In the genomic region with DNA sequence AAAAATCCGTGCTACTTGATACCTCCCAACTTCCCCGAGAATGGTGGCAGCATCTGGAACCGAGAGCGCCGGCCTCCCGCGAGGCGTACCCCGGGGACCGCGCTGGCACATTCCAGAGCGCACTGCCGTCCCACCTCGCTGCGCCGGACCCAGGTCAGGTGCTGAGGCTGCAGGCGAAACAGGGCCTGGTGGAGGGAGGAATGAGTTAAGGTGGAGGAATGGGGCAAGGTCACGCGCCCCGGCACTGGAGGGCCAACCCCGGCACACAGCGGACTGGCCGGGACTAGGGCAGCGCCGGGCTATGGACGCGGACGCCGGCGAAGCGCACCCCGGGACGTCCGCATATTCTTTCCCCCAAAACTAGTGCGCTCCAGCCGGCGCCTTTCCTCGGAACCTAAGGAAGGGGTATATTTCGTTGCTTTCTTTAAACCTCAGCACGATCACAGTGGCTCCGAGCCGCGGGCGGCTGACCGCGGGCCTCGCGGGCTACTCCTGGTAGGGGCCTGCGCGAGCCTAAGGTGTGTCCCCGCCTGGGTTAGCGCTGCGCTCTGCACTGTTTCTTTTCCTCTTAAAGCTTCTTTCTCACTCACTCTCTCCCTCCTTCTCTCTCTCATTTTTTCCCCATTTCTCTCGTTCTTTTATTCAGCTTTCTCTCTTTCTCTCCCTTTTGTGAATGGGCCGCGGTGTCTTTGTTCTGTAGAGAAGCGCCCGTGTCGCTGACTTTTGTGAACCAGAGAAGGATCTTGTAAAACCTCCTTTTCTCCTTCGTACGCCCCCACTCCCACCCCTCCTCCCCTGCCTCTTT, we compare ENCODE assay signal across 9 cellular contexts. TPM values are rescaled to one million over a fixed set of nuclear protein-coding genes. Genes with fewer than 3 reads are reported as not detected.
DNase-seq lines count a peak whose midpoint lies in the region; ATAC-seq lines count a peak whose summit lies in the region.
"Had no signal": no experiment of that assay in that cellular context is flagged by ENCODE, and none has a peak within 500 bp of the region (broad histone marks: within the 10 kb centered on the region; RNA-seq: fewer than 3 reads in every experiment).

No MANE protein-coding gene starts in this region.

- no peak for ATAC-seq in activated T-cell treated with anti-CD3 and anti-CD28 coated beads, Interleukin-2, amount 50 U/mL, for 4 hours
- no peak for ATAC-seq in stimulated activated naive B cell treated with anti-CD40 and anti-IgM and Interleukin-4, amounts not matched to agents 10 μg/mL and 1 μg/mL and 100 μg/mL, for 72 hours (replicated peaks)
- no peak for ATAC-seq in HG03520 (IDR thresholded peaks at IDR 0.05; ENCODE audit: unreplicated experiment)
- ATAC-seq in HG02763 (IDR thresholded peaks at IDR 0.05; ENCODE audit: unreplicated experiment), result no peak

- peaks cover 16% of the 10 kb centered on the region for H3K36me3 Mint-ChIP-seq in activated T-cell treated with anti-CD3 and anti-CD28 coated beads, Interleukin-2, amount 50 U/mL, for 4 hours (ENCODE audit: insufficient read depth)
- no peaks in the 10 kb centered on the region for H3K36me3 Mint-ChIP-seq in activated CD4-positive, alpha-beta memory T cell treated with anti-CD3 and anti-CD28 coated beads, Interleukin-2, amount 10 ng/mL, durations not matched to agents 7 days and 5 days (ENCODE audit: low read depth)
- peaks cover 17 to 25% of the 10 kb centered on the region in 2 donors for H3K36me3 Mint-ChIP-seq in stimulated activated naive B cell treated with anti-CD40 and anti-IgM and Interleukin-4, amounts not matched to agents 10 μg/mL and 1 μg/mL and 100 μg/mL, for 72 hours

- peak overlapping the region; percentile 74 for H3K4me3 ChIP-seq in iPS-18c (ENCODE audit: insufficient read depth, low read depth, low read length)

- H3K4me1 Mint-ChIP-seq in activated T-cell treated with anti-CD3 and anti-CD28 coated beads, Interleukin-2, amount 50 U/mL, for 4 hours (ENCODE audit: low read depth), result peaks cover 54% of the 10 kb centered on the region
- peaks cover 43% of the 10 kb centered on the region for H3K4me1 Mint-ChIP-seq in activated CD4-positive, alpha-beta memory T cell treated with anti-CD3 and anti-CD28 coated beads, Interleukin-2, amount 10 ng/mL, durations not matched to agents 7 days and 5 days
- H3K4me1 Mint-ChIP-seq in stimulated activated naive B cell treated with anti-CD40 and anti-IgM and Interleukin-4, amounts not matched to agents 10 μg/mL and 1 μg/mL and 100 μg/mL, for 72 hours, result peaks cover 39 to 59% of the 10 kb centered on the region in 2 donors

- peak overlapping the region; percentile 29 for H3K27ac Mint-ChIP-seq in activated CD4-positive, alpha-beta memory T cell treated with anti-CD3 and anti-CD28 coated beads, Interleukin-2, amount 10 ng/mL, durations not matched to agents 7 days and 5 days
- H3K27ac Mint-ChIP-seq in stimulated activated naive B cell treated with anti-CD40 and anti-IgM and Interleukin-4, amounts not matched to agents 10 μg/mL and 1 μg/mL and 100 μg/mL, for 72 hours, result peak overlapping the region; percentile 16

- H3K4me3 Mint-ChIP-seq in activated T-cell treated with anti-CD3 and anti-CD28 coated beads, Interleukin-2, amount 50 U/mL, for 4 hours, result no peak overlapping the region
- peak overlapping the region; percentile 15 for H3K4me3 Mint-ChIP-seq in activated CD4-positive, alpha-beta memory T cell treated with anti-CD3 and anti-CD28 coated beads, Interleukin-2, amount 10 ng/mL, durations not matched to agents 7 days and 5 days
- peak overlapping the region; percentile 65 to 88 for H3K4me3 Mint-ChIP-seq in stimulated activated naive B cell treated with anti-CD40 and anti-IgM and Interleukin-4, amounts not matched to agents 10 μg/mL and 1 μg/mL and 100 μg/mL, for 72 hours

- DNase-seq in activated T-cell treated with anti-CD3 and anti-CD28 coated beads for 48 hours (ENCODE audit: low read depth) (peak; percentile 4), activated gamma-delta T cell (lab: John Stamatoyannopoulos, UW) (no peak)
- no peak for DNase-seq in activated T-cell treated with anti-CD3 and anti-CD28 coated beads, Interleukin-2, amount 50 U/mL, for 4 hours
- no peak for DNase-seq in activated CD4-positive, alpha-beta memory T cell treated with anti-CD3 and anti-CD28 coated beads, Interleukin-2, amount 10 ng/mL, durations not matched to agents 7 days and 5 days
- DNase-seq in stimulated activated naive B cell treated with anti-CD40 and anti-IgM and Interleukin-4, amounts not matched to agents 10 μg/mL and 1 μg/mL and 100 μg/mL, for 72 hours, result no peak
- DNase-seq: NCI-H1930 had no signal

- H3K27me3 Mint-ChIP-seq in activated T-cell treated with anti-CD3 and anti-CD28 coated beads, Interleukin-2, amount 50 U/mL, for 4 hours (ENCODE audit: low read depth), result peaks cover 86% of the 10 kb centered on the region
- H3K27me3 Mint-ChIP-seq in activated CD4-positive, alpha-beta memory T cell treated with anti-CD3 and anti-CD28 coated beads, Interleukin-2, amount 10 ng/mL, durations not matched to agents 7 days and 5 days, result peaks cover 64% of the 10 kb centered on the region
- peaks cover 75 to 87% of the 10 kb centered on the region in 2 donors for H3K27me3 Mint-ChIP-seq in stimulated activated naive B cell treated with anti-CD40 and anti-IgM and Interleukin-4, amounts not matched to agents 10 μg/mL and 1 μg/mL and 100 μg/mL, for 72 hours

- H3K9me3 Mint-ChIP-seq in activated T-cell treated with anti-CD3 and anti-CD28 coated beads, Interleukin-2, amount 50 U/mL, for 4 hours, result no peaks in the 10 kb centered on the region
- no peaks in the 10 kb centered on the region for H3K9me3 Mint-ChIP-seq in activated CD4-positive, alpha-beta memory T cell treated with anti-CD3 and anti-CD28 coated beads, Interleukin-2, amount 10 ng/mL, durations not matched to agents 7 days and 5 days
- H3K9me3 Mint-ChIP-seq in stimulated activated naive B cell treated with anti-CD40 and anti-IgM and Interleukin-4, amounts not matched to agents 10 μg/mL and 1 μg/mL and 100 μg/mL, for 72 hours, result no peaks in the 10 kb centered on the region

- CTCF ChIA-PET in activated CD4-positive, alpha-beta memory T cell treated with anti-CD3 and anti-CD28 coated beads, Interleukin-2, amount 10 ng/mL, durations not matched to agents 7 days and 5 days (lab: Charles Lee), result no interaction called here

- POLR2A ChIA-PET in activated CD4-positive, alpha-beta memory T cell treated with anti-CD3 and anti-CD28 coated beads, Interleukin-2, amount 10 ng/mL, durations not matched to agents 7 days and 5 days (lab: Charles Lee), result no interaction called here

- H3K9me3 ChIP-seq in iPS-18c (ENCODE audit: control insufficient read depth, insufficient read depth, low read length), result peaks cover 3% of the 10 kb centered on the region

RNA-seq across cellular contexts. Expression of gene OTX1, which starts 2.1 kb away (rescaled TPM):
- total RNA-seq in activated T-cell treated with anti-CD3 and anti-CD28 coated beads, Interleukin-2, amount 50 U/mL, for 4 hours, result not detected
- total RNA-seq in activated CD4-positive, alpha-beta memory T cell treated with anti-CD3 and anti-CD28 coated beads, Interleukin-2, amount 10 ng/mL, durations not matched to agents 7 days and 5 days, result under 1 TPM; 0.08 to 0.30 TPM
